8 cellular contexts compared by ENCODE assay signal in genomic region chr18:76801567-76802505, GRCh38. TPM values are rescaled to one million over a fixed set of nuclear protein-coding genes. Genes with fewer than 3 reads are reported as not detected.
DNase-seq lines count a peak whose midpoint lies in the region; ATAC-seq and TF ChIP-seq lines count a peak whose summit lies in the region.

No MANE protein-coding gene starts in this region.

- H3K4me1 Mint-ChIP-seq in CD4-positive, CD25-positive, alpha-beta regulatory T cell = peaks cover 0 to 14% (median 9%) of the 10 kb centered on the region in 4 donors

- peaks cover 0 to 3% of the 10 kb centered on the region in 2 experiments for H3K9me3 ChIP-seq in CD4-positive, CD25-positive, alpha-beta regulatory T cell (ENCODE audit: control insufficient read depth in 2 of 2, low read length in 2 of 2)
- H3K9me3 ChIP-seq in mucosa of descending colon = no peaks in the 10 kb centered on the region

- ATAC-seq in CD4-positive, CD25-positive, alpha-beta regulatory T cell (ENCODE audit: low read depth in 2 of 2) = peak; percentile 72 to 76
- ATAC-seq in GM19025 (IDR thresholded peaks at IDR 0.05; ENCODE audit: low read depth, unreplicated experiment) (peak; percentile 94), HG03103 (IDR thresholded peaks at IDR 0.05; ENCODE audit: low read depth, unreplicated experiment) (peak; percentile 96), mucosa of descending colon (peak; percentile 89)

- peak in 2 of 3 donors; percentile 23 to 48 for DNase-seq in CD4-positive, CD25-positive, alpha-beta regulatory T cell
- DNase-seq in NCI-H510A (lab: John Stamatoyannopoulos, UW) = peak; percentile 40
- DNase-seq in activated CD8-positive, alpha-beta memory T cell treated with anti-CD3 and anti-CD28 coated beads for 24 hours = peak; percentile 81
- DNase-seq in epithelial cell of esophagus (ENCODE audit: low read depth) = peak; percentile 63
- peak in 2 of 3 donors; percentile 64 to 72 for DNase-seq in mucosa of descending colon
- peak; percentile 58 for DNase-seq in superior temporal gyrus (ENCODE audit: extremely low spot score)

- no peaks in the 10 kb centered on the region for H3K36me3 Mint-ChIP-seq in CD4-positive, CD25-positive, alpha-beta regulatory T cell

- H3K4me1 ChIP-seq in CD4-positive, CD25-positive, alpha-beta regulatory T cell (ENCODE audit: control insufficient read depth, insufficient read depth, low read length, poor library complexity, severe bottlenecking) = peaks cover 14% of the 10 kb centered on the region
- H3K4me1 ChIP-seq in mucosa of descending colon (ENCODE audit: low read depth) = peaks cover 17% of the 10 kb centered on the region

- H3K36me3 ChIP-seq in CD4-positive, CD25-positive, alpha-beta regulatory T cell (ENCODE audit: control insufficient read depth, insufficient read depth, low read length) = no peaks in the 10 kb centered on the region
- H3K36me3 ChIP-seq in mucosa of descending colon (ENCODE audit: low read depth) = no peaks in the 10 kb centered on the region

- H3K4me3 Mint-ChIP-seq in CD4-positive, CD25-positive, alpha-beta regulatory T cell = peak overlapping the region in 2 of 4 donors; percentile 56 to 72

- peaks cover 2% of the 10 kb centered on the region for H3K27me3 ChIP-seq in CD4-positive, CD25-positive, alpha-beta regulatory T cell (ENCODE audit: control insufficient read depth, insufficient read depth, low read length)

- H3K27ac ChIP-seq in CD4-positive, CD25-positive, alpha-beta regulatory T cell (ENCODE audit: insufficient read depth, low read length, poor library complexity, severe bottlenecking) = no peak overlapping the region

- no peak overlapping the region for H3K27ac Mint-ChIP-seq in CD4-positive, CD25-positive, alpha-beta regulatory T cell

- no peak overlapping the region for H3K4me3 ChIP-seq in CD4-positive, CD25-positive, alpha-beta regulatory T cell (ENCODE audit: low read depth, low read length)
- H3K4me3 ChIP-seq in epithelial cell of esophagus (ENCODE audit: low read length) (peak overlapping the region; percentile 35), mucosa of descending colon (no peak overlapping the region)

- H3K9me3 Mint-ChIP-seq in CD4-positive, CD25-positive, alpha-beta regulatory T cell = peaks cover 0 to 4% (median 2%) of the 10 kb centered on the region in 7 donors

- H3K27me3 Mint-ChIP-seq in CD4-positive, CD25-positive, alpha-beta regulatory T cell = peaks cover 13% of the 10 kb centered on the region

- intact Hi-C loops in mucosa of descending colon (cut with DNase I, micrococcal nuclease) = no loop called here

- peak; percentile 57 for TF ChIP-seq CTCF in epithelial cell of esophagus (IDR thresholded peaks at IDR 0.05; ENCODE audit: insufficient read depth, low read depth, low read length, missing control alignments)
- peak; percentile 93 for TF ChIP-seq CTCF in mucosa of descending colon (IDR thresholded peaks at IDR 0.05)

RNA-seq across cellular contexts. Expression of gene ZNF236, which starts 20.5 kb away (rescaled TPM):
- total RNA-seq in CD4-positive, CD25-positive, alpha-beta regulatory T cell = 26.1 TPM
- polyA plus RNA-seq in CD4-positive, CD25-positive, alpha-beta regulatory T cell = 10 to 100 TPM in 1 of 4 donors, 1 to 10 TPM in 3; 5.5 to 10.2 (median 7.0) TPM
- total RNA-seq in mucosa of descending colon = 10 to 100 TPM; 14.8 to 27.9 (median 15.5) TPM
